In the genomic region with DNA sequence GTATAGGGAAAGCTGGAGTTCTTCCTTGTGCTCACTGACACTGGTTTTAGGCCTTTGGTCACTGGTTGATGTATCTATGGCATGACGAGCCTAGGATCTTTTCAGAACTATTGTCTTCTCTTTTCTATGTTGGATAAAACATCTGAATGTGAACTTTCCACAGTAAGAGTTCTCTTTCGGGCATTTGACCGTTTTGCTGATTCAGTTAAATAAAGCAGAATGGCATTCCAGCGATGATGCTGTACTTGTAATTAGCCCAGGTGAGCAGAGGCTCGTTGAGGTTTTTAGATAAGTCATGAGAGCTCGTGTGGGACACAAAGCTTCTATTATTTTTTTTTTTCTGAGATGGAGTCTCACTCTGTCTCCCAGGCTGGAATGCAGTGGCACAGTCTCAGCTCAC, we compare ENCODE assay signal across 8 cellular contexts.
"Had no signal": no experiment of that assay in that cellular context is flagged by ENCODE, and none has a peak within 500 bp of the region (broad histone marks: within the 10 kb centered on the region; RNA-seq: fewer than 3 reads in every experiment).

No MANE protein-coding gene starts in this region.

- H3K4me3 ChIP-seq: GM12878 had no signal

- ATAC-seq: GM12878 had no signal

- DNase-seq: GDM1, GF-D8 had no signal

- FAIRE-seq: G401.6, GM12878, GM12891, GM12892, GM18507, GM19239 had no signal
